In genomic region chr10:79162861-79163662, GRCh38 we compare ENCODE assay signal across 12 cellular contexts.
A peak's percentile ranks its signal among the peaks of the same experiment; 100 is the strongest.
DNase-seq lines count a peak whose midpoint lies in the region; ATAC-seq and TF ChIP-seq lines count a peak whose summit lies in the region.
"Had no signal": no experiment of that assay in that cellular context is flagged by ENCODE, and none has a peak within 500 bp of the region (broad histone marks: within the 10 kb centered on the region; RNA-seq: fewer than 3 reads in every experiment).

No MANE protein-coding gene starts in this region.

- H2AFZ ChIP-seq in GM23248 = no peak overlapping the region

- peaks cover 18% of the 10 kb centered on the region for H3F3A ChIP-seq in GM23248 (ENCODE audit: insufficient read depth)

- no peaks in the 10 kb centered on the region for H4K20me1 ChIP-seq in GM23248 (ENCODE audit: insufficient read depth)

- H3K27ac ChIP-seq in GM23248 = peak overlapping the region; percentile 99
- H3K27ac ChIP-seq in spleen = peak overlapping the region in 7 of 8 donors; percentile 0 to 95 (median 88)

- no peaks in the 10 kb centered on the region for H3K9me2 ChIP-seq in GM23248 (ENCODE audit: insufficient read depth)

- H3K79me2 ChIP-seq in GM23248 (ENCODE audit: insufficient read depth) = peaks cover 84% of the 10 kb centered on the region

- no peaks in the 10 kb centered on the region for H3K9me3 ChIP-seq in GM23248 (ENCODE audit: low read depth)
- no peaks in the 10 kb centered on the region for H3K9me3 ChIP-seq in spleen

- ATAC-seq in SK-N-SH treated with all-trans-retinoic acid at 6 μM for 48 hours = peak; percentile 22
- no peak for ATAC-seq in omental fat pad (ENCODE audit: low FRiP score)
- no peak for ATAC-seq in HG03196 (IDR thresholded peaks at IDR 0.05; ENCODE audit: unreplicated experiment)

- H3K27me3 ChIP-seq in GM23248 (replicated peaks; ENCODE audit: insufficient read depth) = no peaks in the 10 kb centered on the region
- no peaks in the 10 kb centered on the region for H3K27me3 ChIP-seq in spleen (replicated peaks in 1 of 7)
- H3K27me3 ChIP-seq: dorsolateral prefrontal cortex had no signal

- TF ChIP-seq POLR2A in spleen (IDR thresholded peaks at IDR 0.05) = no peak

- DNase-seq in GM23248 (peak; percentile 87), fibroblast of the aortic adventitia (ENCODE audit: low read depth) (peak; percentile 41), spleen (no peak), omental fat pad (ENCODE audit: low spot score) (no peak), posterior vena cava (ENCODE audit: low spot score) (no peak), NCI-H1436 (lab: John Stamatoyannopoulos, UW) (no peak)
- DNase-seq: dorsolateral prefrontal cortex, NCI-H1048, NCI-H82 had no signal

- H3K36me3 ChIP-seq in GM23248 (ENCODE audit: low read depth) (peaks cover 12% of the 10 kb centered on the region), spleen (peaks cover 0 to 54% (median 3%) of the 10 kb centered on the region in 6 donors)

- H3K9ac ChIP-seq in GM23248 = peak overlapping the region; percentile 31

- TF ChIP-seq CTCF in fibroblast of the aortic adventitia (IDR thresholded peaks at IDR 0.05; ENCODE audit: insufficient read depth, low read length) (no peak), spleen (IDR thresholded peaks at IDR 0.05 in 8 of 11, conservative IDR thresholded peaks at IDR 0.05 in 3 of 11) (no peak), omental fat pad (IDR thresholded peaks at IDR 0.05) (no peak)

- H3K4me3 ChIP-seq in GM23248 (no peak overlapping the region), fibroblast of the aortic adventitia (ENCODE audit: low read depth, low read length) (no peak overlapping the region), spleen (no peak overlapping the region)
- H3K4me3 ChIP-seq: dorsolateral prefrontal cortex, smooth muscle cell had no signal

- intact Hi-C loops in spleen (cut with DNase I; ENCODE audit: low total_unique reads) = no loop called here
- intact Hi-C loops in posterior vena cava (cut with DNase I) = no loop called here

- H3K4me1 ChIP-seq in GM23248 (ENCODE audit: insufficient read depth) (peaks cover 47% of the 10 kb centered on the region), spleen (peaks cover 16 to 95% (median 73%) of the 10 kb centered on the region in 6 donors)

- in situ Hi-C loops in GM23248 (cut with MboI) = no loop called here

- 48 to 53% methylated on average over 17 of the region's 17 CpGs for WGBS in GM23248 (ENCODE audit: low coverage in 1 of 2, low lambda C conversion rate in 2 of 2, missing lambda C conversion rate in 2 of 2), 2 experiments
- WGBS in spleen, 5 donors = 57 to 75% (median 68%) methylated on average over 14 to 17 of the region's 17 CpGs

- H3K4me2 ChIP-seq in GM23248 (ENCODE audit: unreplicated experiment) = no peak overlapping the region
- H3K4me2 ChIP-seq: smooth muscle cell had no signal

TF ChIP-seq in SK-N-SH treated with all-trans-retinoic acid at 6 μM for 48 hours, 23 proteins besides CTCF, POLR2A, EP300 and RAD21:
- no peak for TF ChIP-seq SNAI2 (CRISPR knock-in tag; IDR thresholded peaks at IDR 0.05)
TF ChIP-seq in SK-N-SH treated with all-trans-retinoic acid at 6 μM for 48 hours: peak in this region for 0.

Comparison
In these comparisons a context has a peak if more than half of its experiments do, and no peak if none do; other contexts are left out.
1. DNase-seq: peak in GM23248 (single experiment) and fibroblast of the aortic adventitia (single experiment); none in spleen (single experiment), omental fat pad (single experiment), posterior vena cava (single experiment) and NCI-H1436 (single experiment).